Comparison of ENCODE assay signal across 21 cellular contexts in the genomic region with DNA sequence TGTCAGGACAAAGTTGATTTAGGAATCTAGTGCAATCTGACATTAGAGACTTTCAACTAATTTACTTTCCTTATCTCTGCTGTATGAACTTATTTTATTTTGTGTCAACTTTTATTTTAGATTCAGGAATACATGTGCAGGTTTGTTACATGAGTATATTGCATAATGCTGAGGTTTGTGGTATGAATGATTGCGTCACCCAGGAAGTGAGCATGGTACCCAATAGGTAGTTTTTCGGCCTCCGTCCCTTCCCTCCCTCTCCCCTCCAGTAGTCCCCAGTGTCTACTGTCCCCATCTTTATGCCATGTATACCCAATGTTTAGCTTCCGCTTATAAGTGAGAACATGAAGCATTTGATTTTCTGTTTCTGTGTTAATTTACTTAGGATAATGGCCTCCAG.
A peak's percentile ranks its signal among the peaks of the same experiment; 100 is the strongest.
DNase-seq lines count a peak whose midpoint lies in the region; ATAC-seq and TF ChIP-seq lines count a peak whose summit lies in the region.
"Had no signal": no experiment of that assay in that cellular context is flagged by ENCODE, and none has a peak within 500 bp of the region (broad histone marks: within the 10 kb centered on the region; RNA-seq: fewer than 3 reads in every experiment).

No MANE protein-coding gene starts in this region.

- peak overlapping the region in 1 of 7 donors; percentile 9 for H3K4me3 Mint-ChIP-seq in CD8-positive, alpha-beta memory T cell
- H3K4me3 Mint-ChIP-seq: activated T-helper 1 cell treated with anti-CD3 and anti-CD28 coated beads, Interleukin-12 subunit alpha, Interleukin-12 subunit beta, Interleukin-2, Interleukin-4 antibody, amounts not matched to agents 30 ng/mL and 10 ng/mL and 1 ng/mL, durations not matched to agents 14 hours and 24 hours and 36 hours; brain; CD14-positive monocyte; stimulated activated effector memory CD8-positive, alpha-beta T cell treated with anti-CD3 and anti-CD28 coated beads, Interleukin-12 subunit alpha, Interleukin-12 subunit beta, amount 100 ng/mL, for 72 hours had no signal

- BruUV-seq in IMR-90 (replicated peaks; lab: Mats Ljungman, UMichigan) (no TSS peak), PC-3 (replicated peaks; lab: Mats Ljungman, UMichigan) (no TSS peak)

- H3K9me1 ChIP-seq in IMR-90 (ENCODE audit: insufficient read depth, low read length): no peaks in the 10 kb centered on the region

- no peak for TF ChIP-seq RAD21 in IMR-90 (IDR thresholded peaks at IDR 0.05; ENCODE audit: low read length)

- no peaks in the 10 kb centered on the region for H3K9me3 Mint-ChIP-seq in CD8-positive, alpha-beta memory T cell
- H3K9me3 Mint-ChIP-seq: activated T-helper 1 cell treated with anti-CD3 and anti-CD28 coated beads, Interleukin-12 subunit alpha, Interleukin-12 subunit beta, Interleukin-2, Interleukin-4 antibody, amounts not matched to agents 30 ng/mL and 10 ng/mL and 1 ng/mL, durations not matched to agents 14 hours and 24 hours and 36 hours; stimulated activated effector memory CD8-positive, alpha-beta T cell treated with anti-CD3 and anti-CD28 coated beads, Interleukin-12 subunit alpha, Interleukin-12 subunit beta, amount 100 ng/mL, for 72 hours had no signal

- H3K14ac ChIP-seq in IMR-90 (replicated peaks; ENCODE audit: low read depth, low read length): no peak overlapping the region

- H3K27ac Mint-ChIP-seq in CD8-positive, alpha-beta memory T cell: peak overlapping the region in 5 of 8 donors; percentile 34 to 74 (median 56)
- H3K27ac Mint-ChIP-seq: activated naive CD4-positive, alpha-beta T cell treated with anti-CD3 and anti-CD28 coated beads, Interleukin-2, amount 50 U/mL, for 72 hours; activated T-helper 1 cell treated with anti-CD3 and anti-CD28 coated beads, Interleukin-12 subunit alpha, Interleukin-12 subunit beta, Interleukin-2, Interleukin-4 antibody, amounts not matched to agents 30 ng/mL and 10 ng/mL and 1 ng/mL, durations not matched to agents 14 hours and 24 hours and 36 hours; brain; CD14-positive monocyte; stimulated activated effector memory CD8-positive, alpha-beta T cell treated with anti-CD3 and anti-CD28 coated beads, Interleukin-12 subunit alpha, Interleukin-12 subunit beta, amount 100 ng/mL, for 72 hours had no signal

- ATAC-seq in IMR-90 (ENCODE audit: low read depth) (no peak), PC-3 (no peak), GM18502 (IDR thresholded peaks at IDR 0.05; ENCODE audit: poor library complexity, unreplicated experiment) (no peak)
- ATAC-seq in activated CD4-positive, CD25-positive, alpha-beta regulatory T cell treated with anti-CD3 and anti-CD28 coated beads, Interleukin-2, amount 50 U/mL, for 24 hours: no peak
- ATAC-seq: activated naive CD4-positive, alpha-beta T cell treated with anti-CD3 and anti-CD28 coated beads, Interleukin-2, amount 50 U/mL, for 72 hours; psoas muscle; stimulated activated effector memory CD8-positive, alpha-beta T cell treated with anti-CD3 and anti-CD28 coated beads, Interleukin-12 subunit alpha, Interleukin-12 subunit beta, amount 100 ng/mL, for 72 hours had no signal

- CTCF ChIA-PET in CD8-positive, alpha-beta memory T cell (lab: Charles Lee): no interaction called here
- CTCF ChIA-PET in IMR-90 (lab: Yijun Ruan, JAX): no interaction called here
- CTCF ChIA-PET in PC-3 (lab: Charles Lee): no interaction called here

- dilution Hi-C loops in IMR-90 (cut with HindIII; ENCODE audit: low sequenced_read_pairs, unreplicated experiment): no loop called here

- peak in 3 of 5 donors; percentile 1 to 53 (median 14) for DNase-seq in CD8-positive, alpha-beta memory T cell
- no peak for DNase-seq in IMR-90
- DNase-seq in PC-3: peak; percentile 18
- DNase-seq in epithelial cell of esophagus (ENCODE audit: low read depth): peak; percentile 41
- DNase-seq in amniotic stem cell (lab: John Stamatoyannopoulos, UW): no peak
- DNase-seq: activated CD4-positive, alpha-beta T cell treated with anti-CD3 and anti-CD28 coated beads for 4 hours; NCI-H1436 treated with DMSO at 0.1 percent for 48 hours; NCI-H526; PC-9; psoas muscle; SHP77 treated with DMSO at 0.1 percent for 48 hours; stimulated activated CD4-positive, alpha-beta T cell treated with anti-CD3 and anti-CD28 coated beads, Interleukin-2, amount 100 ng/mL, for 24 hours had no signal

- no peak for TF ChIP-seq POLR2A in IMR-90 (IDR thresholded peaks at IDR 0.05; ENCODE audit: low read depth, low read length)

- no peaks in the 10 kb centered on the region for H3K36me3 Mint-ChIP-seq in CD8-positive, alpha-beta memory T cell
- H3K36me3 Mint-ChIP-seq: activated naive CD4-positive, alpha-beta T cell treated with anti-CD3 and anti-CD28 coated beads, Interleukin-2, amount 50 U/mL, for 72 hours; brain; CD14-positive monocyte; stimulated activated effector memory CD8-positive, alpha-beta T cell treated with anti-CD3 and anti-CD28 coated beads, Interleukin-12 subunit alpha, Interleukin-12 subunit beta, amount 100 ng/mL, for 72 hours had no signal

- H4K8ac ChIP-seq in IMR-90 (ENCODE audit: low read depth in 2 of 2, low read length in 2 of 2): no peak overlapping the region

- intact Hi-C loops in IMR-90 (cut with micrococcal nuclease): no loop called here
- intact Hi-C loops in PC-3 (cut with micrococcal nuclease): no loop called here

- H3K23ac ChIP-seq in IMR-90 (ENCODE audit: low read depth, low read length): no peak overlapping the region

- no peak overlapping the region for H2BK120ac ChIP-seq in IMR-90 (ENCODE audit: low read depth, low read length)

- H3K9me3 ChIP-seq in CD8-positive, alpha-beta memory T cell (ENCODE audit: low read length): no peaks in the 10 kb centered on the region
- no peaks in the 10 kb centered on the region for H3K9me3 ChIP-seq in IMR-90 (ENCODE audit: control insufficient read depth, insufficient read depth, low read length)
- H3K9me3 ChIP-seq in PC-3 (ENCODE audit: low read length): no peaks in the 10 kb centered on the region
- H3K9me3 ChIP-seq: psoas muscle had no signal

- POLR2A ChIA-PET in CD8-positive, alpha-beta memory T cell (lab: Charles Lee): no interaction called here
- POLR2A ChIA-PET in IMR-90 (lab: Charles Lee; ENCODE audit: unreplicated experiment) (no interaction called here), PC-3 (lab: Charles Lee; ENCODE audit: unreplicated experiment) (no interaction called here)

- H3K56ac ChIP-seq in IMR-90 (ENCODE audit: extremely low read depth, insufficient read depth, low read length): no peak overlapping the region

- H3K27ac ChIP-seq in CD8-positive, alpha-beta memory T cell (ENCODE audit: low read depth, low read length): no peak overlapping the region
- H3K27ac ChIP-seq in IMR-90 (ENCODE audit: insufficient read depth, low read length): no peak overlapping the region
- H3K27ac ChIP-seq in PC-3 (ENCODE audit: low read length): no peak overlapping the region
- H3K27ac ChIP-seq: coronary artery, PC-9, psoas muscle, skin epidermis had no signal

- H3K27me3 Mint-ChIP-seq in CD8-positive, alpha-beta memory T cell: no peaks in the 10 kb centered on the region
- H3K27me3 Mint-ChIP-seq: brain had no signal

- no peak overlapping the region for H4K91ac ChIP-seq in IMR-90 (ENCODE audit: insufficient read depth, low read depth, low read length)

- no peak overlapping the region for H2AK5ac ChIP-seq in IMR-90 (ENCODE audit: low read depth, low read length)

- H3K27me3 ChIP-seq in CD8-positive, alpha-beta memory T cell (ENCODE audit: insufficient read depth, low read length, poor library complexity, severe bottlenecking): no peaks in the 10 kb centered on the region
- H3K27me3 ChIP-seq in IMR-90 (ENCODE audit: control insufficient read depth, insufficient read depth, low read length): no peaks in the 10 kb centered on the region
- no peaks in the 10 kb centered on the region for H3K27me3 ChIP-seq in PC-3 (ENCODE audit: low read length)

- no peaks in the 10 kb centered on the region for H3K4me1 ChIP-seq in CD8-positive, alpha-beta memory T cell (ENCODE audit: insufficient read depth, low read length)
- H3K4me1 ChIP-seq in IMR-90 (ENCODE audit: control insufficient read depth, insufficient read depth, low read length): no peaks in the 10 kb centered on the region
- no peaks in the 10 kb centered on the region for H3K4me1 ChIP-seq in PC-3 (ENCODE audit: insufficient read depth, low read length)
- H3K4me1 ChIP-seq: psoas muscle had no signal

- no peak overlapping the region for H2BK15ac ChIP-seq in IMR-90 (ENCODE audit: low read depth, low read length)

- H3K9me2 ChIP-seq in PC-3 (replicated peaks; ENCODE audit: low read length): no peaks in the 10 kb centered on the region

- no CpG with 5 or more reads among the region's 4 CpGs for WGBS in IMR-90 (ENCODE audit: extremely low coverage in 2 of 2, insufficient read length in 1 of 2), 2 experiments

- H2AFZ ChIP-seq in IMR-90 (replicated peaks; ENCODE audit: low read length, poor library complexity) (no peak overlapping the region), PC-3 (ENCODE audit: low read length) (no peak overlapping the region)
- H2AFZ ChIP-seq: PC-9 had no signal

- no peak overlapping the region for H3K18ac ChIP-seq in IMR-90 (ENCODE audit: low read depth, low read length)

- H2AK9ac ChIP-seq in IMR-90 (replicated peaks; ENCODE audit: low read depth, low read length, poor library complexity): no peak overlapping the region

- H2BK5ac ChIP-seq in IMR-90 (ENCODE audit: low read depth, low read length, poor library complexity, severe bottlenecking): no peak overlapping the region

- H3K9ac ChIP-seq in IMR-90 (ENCODE audit: low read depth, low read length): no peak overlapping the region
- H3K9ac ChIP-seq in PC-3 (ENCODE audit: low read length): no peak overlapping the region

- H3K79me1 ChIP-seq in IMR-90 (ENCODE audit: low read depth in 1 of 2, low read length in 2 of 2): no peaks in the 10 kb centered on the region

- H3K4me3 ChIP-seq in CD8-positive, alpha-beta memory T cell (ENCODE audit: low read length): no peak overlapping the region
- H3K4me3 ChIP-seq in IMR-90 (ENCODE audit: insufficient read depth, low read depth, low read length) (no peak overlapping the region), PC-3 (ENCODE audit: low read length) (no peak overlapping the region), epithelial cell of esophagus (ENCODE audit: low read length) (no peak overlapping the region)
- H3K4me3 ChIP-seq: coronary artery, PC-9, psoas muscle, skin epidermis had no signal

- H4K20me1 ChIP-seq in IMR-90 (ENCODE audit: insufficient read depth, low read length): no peaks in the 10 kb centered on the region
- no peaks in the 10 kb centered on the region for H4K20me1 ChIP-seq in PC-3 (ENCODE audit: low read length)

- no peak overlapping the region for H2BK20ac ChIP-seq in IMR-90 (ENCODE audit: low read depth, low read length)

- H3K4me2 ChIP-seq in IMR-90 (ENCODE audit: low read depth, low read length) (no peak overlapping the region), PC-3 (ENCODE audit: low read length) (no peak overlapping the region)
- H3K4me2 ChIP-seq: PC-9 had no signal

- no peak overlapping the region for H3K4ac ChIP-seq in IMR-90 (ENCODE audit: low read depth, low read length)

- H4K5ac ChIP-seq in IMR-90 (ENCODE audit: low read depth, low read length): no peak overlapping the region

- no peaks in the 10 kb centered on the region for H3F3A ChIP-seq in PC-3 (ENCODE audit: low read length, unreplicated experiment)

- TF ChIP-seq CTCF in IMR-90 (conservative IDR thresholded peaks at IDR 0.05; ENCODE audit: low read depth, low read length) (no peak), PC-3 (conservative IDR thresholded peaks at IDR 0.05; ENCODE audit: low read depth, low read length) (no peak), epithelial cell of esophagus (IDR thresholded peaks at IDR 0.05; ENCODE audit: insufficient read depth, low read depth, low read length, missing control alignments) (no peak)

- H3K79me2 ChIP-seq in PC-3 (ENCODE audit: low read length): no peaks in the 10 kb centered on the region

- no peaks in the 10 kb centered on the region for H3K36me3 ChIP-seq in CD8-positive, alpha-beta memory T cell (ENCODE audit: insufficient read depth, low read length)
- H3K36me3 ChIP-seq in IMR-90 (ENCODE audit: control insufficient read depth, insufficient read depth, low read length): no peaks in the 10 kb centered on the region
- H3K36me3 ChIP-seq in PC-3 (ENCODE audit: low read depth, low read length): no peaks in the 10 kb centered on the region

- peaks cover 32 to 69% (median 53%) of the 10 kb centered on the region in 3 donors for H3K4me1 Mint-ChIP-seq in CD8-positive, alpha-beta memory T cell
- H3K4me1 Mint-ChIP-seq: brain had no signal

- in situ Hi-C loops in IMR-90 (cut with MboI; ENCODE audit: low sequenced_read_pairs): no loop called here

Comparison
In these comparisons a context has a peak if more than half of its experiments do, and no peak if none do; other contexts are left out.
1. DNase-seq: peak in CD8-positive, alpha-beta memory T cell (3 of 5), PC-3 (single experiment) and epithelial cell of esophagus (single experiment); none in IMR-90 (single experiment) and amniotic stem cell (single experiment).